Comparison of ENCODE assay signal across 24 cellular contexts in the genomic region with DNA sequence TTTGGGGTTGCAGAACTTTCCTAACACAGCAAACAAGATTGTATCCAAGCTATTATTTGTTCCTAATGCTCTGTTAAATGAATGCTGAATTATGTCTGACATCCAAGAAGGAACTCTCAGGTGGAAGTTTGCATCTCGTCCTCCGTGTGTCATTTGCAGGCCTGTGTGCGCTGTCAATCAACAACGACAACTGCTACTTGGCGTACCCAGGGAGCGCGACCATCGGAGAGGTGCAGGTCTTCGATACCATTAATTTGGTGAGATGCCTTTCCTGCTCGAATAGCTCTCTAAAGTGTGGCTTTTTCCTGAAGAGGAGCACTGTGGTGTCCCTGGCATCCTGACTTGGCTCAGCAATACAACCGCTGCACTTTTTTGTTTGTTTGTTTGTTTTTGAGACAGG.
"Had no signal": no experiment of that assay in that cellular context is flagged by ENCODE, and none has a peak within 500 bp of the region (broad histone marks: within the 10 kb centered on the region; RNA-seq: fewer than 3 reads in every experiment).

No MANE protein-coding gene starts in this region.

- H3K4me3 Mint-ChIP-seq: activated CD4-positive, alpha-beta memory T cell treated with anti-CD3 and anti-CD28 coated beads for 36 hours; activated CD4-positive, alpha-beta T cell treated with anti-CD3 and anti-CD28 coated beads, Interleukin-2, amount 10 ng/mL, durations not matched to agents 7 days and 5 days; activated naive CD8-positive, alpha-beta T cell treated with anti-CD3 and anti-CD28 coated beads, Interleukin-2, amount 50 U/mL, for 24 hours; activated T-cell treated with anti-CD3 and anti-CD28 coated beads, Interleukin-2, amount 50 U/mL, for 72 hours; T-helper 17 cell; WTC11 had no signal

- H3K27ac ChIP-seq: ascending aorta, body of pancreas had no signal

- H3K4me3 ChIP-seq: ascending aorta, body of pancreas, K562, Peyer's patch had no signal

- H3K27ac Mint-ChIP-seq: activated CD4-positive, alpha-beta memory T cell treated with anti-CD3 and anti-CD28 coated beads for 36 hours; activated CD4-positive, alpha-beta T cell treated with anti-CD3 and anti-CD28 coated beads, Interleukin-2, amount 10 ng/mL, durations not matched to agents 7 days and 5 days; activated naive CD4-positive, alpha-beta T cell treated with anti-CD3 and anti-CD28 coated beads, Interleukin-2, amount 50 U/mL, for 72 hours; activated naive CD8-positive, alpha-beta T cell treated with anti-CD3 and anti-CD28 coated beads, Interleukin-2, amount 50 U/mL, for 24 hours; activated T-cell treated with anti-CD3 and anti-CD28 coated beads, Interleukin-2, amount 50 U/mL, for 72 hours; T-helper 17 cell; WTC11 had no signal

- H3K27me3 ChIP-seq: ascending aorta, body of pancreas, Peyer's patch had no signal

- H3K4me1 Mint-ChIP-seq: activated CD4-positive, alpha-beta T cell treated with anti-CD3 and anti-CD28 coated beads, Interleukin-2, amount 10 ng/mL, durations not matched to agents 7 days and 5 days; WTC11 had no signal

- H3K9me3 Mint-ChIP-seq: activated CD4-positive, alpha-beta memory T cell treated with anti-CD3 and anti-CD28 coated beads for 36 hours; activated CD4-positive, alpha-beta T cell treated with anti-CD3 and anti-CD28 coated beads, Interleukin-2, amount 10 ng/mL, durations not matched to agents 7 days and 5 days; activated naive CD4-positive, alpha-beta T cell treated with anti-CD3 and anti-CD28 coated beads, Interleukin-2, amount 50 U/mL, for 72 hours; activated naive CD8-positive, alpha-beta T cell treated with anti-CD3 and anti-CD28 coated beads, Interleukin-2, amount 50 U/mL, for 24 hours; activated T-cell treated with anti-CD3 and anti-CD28 coated beads, Interleukin-2, amount 50 U/mL, for 72 hours; WTC11 had no signal

- DNase-seq: activated CD4-positive, alpha-beta memory T cell treated with anti-CD3 and anti-CD28 coated beads for 36 hours; activated CD4-positive, alpha-beta T cell treated with anti-CD3 and anti-CD28 coated beads, Interleukin-2, amount 10 ng/mL, durations not matched to agents 7 days and 5 days; activated CD8-positive, alpha-beta memory T cell treated with anti-CD3 and anti-CD28 coated beads for 24 hours; activated naive CD4-positive, alpha-beta T cell treated with Interleukin-2 at 50 U/mL for 16 hours; activated naive CD8-positive, alpha-beta T cell treated with anti-CD3 and anti-CD28 coated beads, Interleukin-2, amount 50 U/mL, for 24 hours; activated T-cell treated with anti-CD3 and anti-CD28 coated beads, Interleukin-2, amount 50 U/mL, for 72 hours; amniotic stem cell; Karpas-422; MM.1S; NCI-H1105; NCI-H1436 treated with DMSO at 0.1 percent for 48 hours; NCI-H187; NCI-H2081; NCI-H446; NCI-H524; SHP77 treated with DMSO at 0.1 percent for 48 hours; T-helper 17 cell; T-helper 9 cell had no signal

- ATAC-seq: activated naive CD4-positive, alpha-beta T cell treated with anti-CD3 and anti-CD28 coated beads, Interleukin-2, amount 50 U/mL, for 72 hours; activated naive CD8-positive, alpha-beta T cell treated with anti-CD3 and anti-CD28 coated beads, Interleukin-2, amount 50 U/mL, for 24 hours; activated T-cell treated with anti-CD3 and anti-CD28 coated beads, Interleukin-2, amount 50 U/mL, for 72 hours; body of pancreas; K562; T-helper 17 cell; WTC11 had no signal

- H3K9me3 ChIP-seq: ascending aorta, body of pancreas, Peyer's patch had no signal

- H3K27me3 Mint-ChIP-seq: activated CD4-positive, alpha-beta memory T cell treated with anti-CD3 and anti-CD28 coated beads for 36 hours; activated CD4-positive, alpha-beta T cell treated with anti-CD3 and anti-CD28 coated beads, Interleukin-2, amount 10 ng/mL, durations not matched to agents 7 days and 5 days; activated naive CD8-positive, alpha-beta T cell treated with anti-CD3 and anti-CD28 coated beads, Interleukin-2, amount 50 U/mL, for 24 hours; T-helper 17 cell had no signal

- H3K4me1 ChIP-seq: ascending aorta, body of pancreas had no signal
